In genomic region chr1:29547300-29547699, GRCh38 we compare ENCODE assay signal across 25 cellular contexts.
A peak's percentile ranks its signal among the peaks of the same experiment; 100 is the strongest.
DNase-seq lines count a peak whose midpoint lies in the region; ATAC-seq, FAIRE-seq and TF ChIP-seq lines count a peak whose summit lies in the region.
"Had no signal": no experiment of that assay in that cellular context is flagged by ENCODE, and none has a peak within 500 bp of the region (broad histone marks: within the 10 kb centered on the region; RNA-seq: fewer than 3 reads in every experiment).

No MANE protein-coding gene starts in this region.

- H3K9me3 ChIP-seq in HepG2 (ENCODE audit: low read length): no peaks in the 10 kb centered on the region
- no peaks in the 10 kb centered on the region for H3K9me3 ChIP-seq in right lobe of liver
- H3K9me3 ChIP-seq in suprapubic skin: no peaks in the 10 kb centered on the region
- H3K9me3 ChIP-seq in vagina: no peaks in the 10 kb centered on the region
- H3K9me3 ChIP-seq: A549; BE2C; BLaER1 treated with 17β-estradiol and CSF1 and Interleukin-3, amounts not matched to agents 10 nM and 100 nM had no signal

- no peaks in the 10 kb centered on the region for H3K79me2 ChIP-seq in HepG2 (ENCODE audit: insufficient read depth, low read length)

- CTCF ChIA-PET in HepG2 (lab: Yijun Ruan, JAX; ENCODE audit: low intra/inter-chr PET ratio, low total read pairs): no interaction called here

- 31% methylated on average over 5 of the region's 5 CpGs for WGBS in HepG2 (ENCODE audit: low lambda C conversion rate)
- 75% methylated on average over 1 of the region's 5 CpGs for WGBS in right lobe of liver (ENCODE audit: insufficient coverage, low coverage, low lambda C conversion rate, missing lambda C conversion rate)
- whole genome bisulfite sequencing in suprapubic skin: 89% methylated on average over 4 of the region's 5 CpGs

- TF ChIP-seq CTCF in HepG2 (CRISPR knock-in tag; IDR thresholded peaks at IDR 0.05) (no peak), right lobe of liver (IDR thresholded peaks at IDR 0.05) (no peak), suprapubic skin (IDR thresholded peaks at IDR 0.05) (no peak), chondrocyte (IDR thresholded peaks at IDR 0.05) (no peak), vagina (IDR thresholded peaks at IDR 0.05) (no peak)

- TF ChIP-seq POLR2A in HepG2 (IDR thresholded peaks at IDR 0.05; ENCODE audit: insufficient read depth in 1 of 2, low read depth in 2 of 2, low read length in 2 of 2) (no peak), right lobe of liver (IDR thresholded peaks at IDR 0.05) (no peak), suprapubic skin (IDR thresholded peaks at IDR 0.05) (no peak), vagina (IDR thresholded peaks at IDR 0.05) (no peak)

- no peak for FAIRE-seq in HepG2 (lab: Jason Lieb, UNC)
- FAIRE-seq: A549, GM12891, H1 had no signal

- H3K9me3 Mint-ChIP-seq in chondrocyte (ENCODE audit: low read depth): no peaks in the 10 kb centered on the region
- H3K9me3 Mint-ChIP-seq: CD4-positive, alpha-beta T cell; CD8-positive, alpha-beta memory T cell had no signal

- no TSS peak for BruUV-seq in HepG2 (replicated peaks; lab: Mats Ljungman, UMichigan)

- no peak for TF ChIP-seq RAD21 in HepG2 (CRISPR knock-in tag; IDR thresholded peaks at IDR 0.05)

- TF ChIP-seq EP300 in HepG2 (IDR thresholded peaks at IDR 0.05; ENCODE audit: low read depth in 2 of 2, low read length in 2 of 2): no peak
- TF ChIP-seq EP300 in HepG2 (CRISPR knock-in tag; IDR thresholded peaks at IDR 0.05; ENCODE audit: borderline replicate concordance): no peak
- no peak for TF ChIP-seq EP300 in suprapubic skin (IDR thresholded peaks at IDR 0.05)

- H3K36me3 ChIP-seq in HepG2 (replicated peaks in 1 of 2; ENCODE audit: control insufficient read depth in 1 of 2, insufficient read depth in 2 of 2, low read length in 2 of 2): no peaks in the 10 kb centered on the region
- no peaks in the 10 kb centered on the region for H3K36me3 ChIP-seq in right lobe of liver
- H3K36me3 ChIP-seq in suprapubic skin: no peaks in the 10 kb centered on the region
- H3K36me3 ChIP-seq in vagina: no peaks in the 10 kb centered on the region
- H3K36me3 ChIP-seq: BE2C; BLaER1 treated with 17β-estradiol and CSF1 and Interleukin-3, amounts not matched to agents 10 nM and 100 nM had no signal

- no peaks in the 10 kb centered on the region for H3K4me1 ChIP-seq in HepG2 (ENCODE audit: insufficient read depth, low read length)
- no peaks in the 10 kb centered on the region for H3K4me1 ChIP-seq in right lobe of liver
- H3K4me1 ChIP-seq in suprapubic skin: no peaks in the 10 kb centered on the region
- H3K4me1 ChIP-seq in vagina: no peaks in the 10 kb centered on the region
- H3K4me1 ChIP-seq: A549, BE2C had no signal

- POLR2A ChIA-PET in HepG2 (lab: Yijun Ruan, JAX): no interaction called here

- no peaks in the 10 kb centered on the region for H3K36me3 Mint-ChIP-seq in chondrocyte (ENCODE audit: low read depth)
- H3K36me3 Mint-ChIP-seq: CD14-positive monocyte; CD8-positive, alpha-beta memory T cell had no signal

- ATAC-seq in HepG2 (no peak), right lobe of liver (no peak)
- ATAC-seq: A549 had no signal

- H4K20me1 ChIP-seq in HepG2 (ENCODE audit: insufficient read depth, low read length): no peaks in the 10 kb centered on the region
- H4K20me1 ChIP-seq: BLaER1 treated with 17β-estradiol and CSF1 and Interleukin-3, amounts not matched to agents 10 nM and 100 nM had no signal

- H3K27me3 Mint-ChIP-seq in chondrocyte (ENCODE audit: low read depth): peaks cover 12% of the 10 kb centered on the region
- H3K27me3 Mint-ChIP-seq: CD4-positive, alpha-beta T cell had no signal

- no peak overlapping the region for H3K9ac ChIP-seq in HepG2 (ENCODE audit: insufficient read depth, low read depth, low read length)
- H3K9ac ChIP-seq: BLaER1 treated with 17β-estradiol and CSF1 and Interleukin-3, amounts not matched to agents 10 nM and 100 nM; GM23248 had no signal

- H3K4me1 Mint-ChIP-seq in chondrocyte (ENCODE audit: low read depth): no peaks in the 10 kb centered on the region
- H3K4me1 Mint-ChIP-seq: CD14-positive monocyte; CD8-positive, alpha-beta memory T cell had no signal

- no peak overlapping the region for H3K4me3 Mint-ChIP-seq in chondrocyte (ENCODE audit: unreplicated experiment)
- H3K4me3 Mint-ChIP-seq: CD14-positive monocyte; CD4-positive, alpha-beta T cell; CD8-positive, alpha-beta memory T cell had no signal

- no peaks in the 10 kb centered on the region; a peak in 1 of 5 replicates for H3K27me3 ChIP-seq in HepG2 (ENCODE audit: control insufficient read depth in 1 of 2, insufficient read depth in 2 of 2, low read length in 2 of 2)
- H3K27me3 ChIP-seq in right lobe of liver: no peaks in the 10 kb centered on the region
- H3K27me3 ChIP-seq in suprapubic skin: peaks cover 11% of the 10 kb centered on the region
- no peaks in the 10 kb centered on the region for H3K27me3 ChIP-seq in vagina
- H3K27me3 ChIP-seq: BE2C; BLaER1 treated with 17β-estradiol and CSF1 and Interleukin-3, amounts not matched to agents 10 nM and 100 nM had no signal

- no peak overlapping the region for H2AFZ ChIP-seq in HepG2 (ENCODE audit: low read length)
- H2AFZ ChIP-seq: GM23248 had no signal

- in situ Hi-C loops in HepG2 (cut with HindIII; ENCODE audit: extremely low pct_ligation_motif_present, low pct_unique_long_range_greater_than_20kb): no loop called here

- H3K4me3 ChIP-seq in HepG2 (replicated peaks in 1 of 3; ENCODE audit: insufficient read depth in 1 of 3, low read depth in 2 of 3, low read length in 3 of 3): no peak overlapping the region
- H3K4me3 ChIP-seq in right lobe of liver: no peak overlapping the region
- no peak overlapping the region for H3K4me3 ChIP-seq in suprapubic skin
- no peak overlapping the region for H3K4me3 ChIP-seq in vagina
- H3K4me3 ChIP-seq: A549; BLaER1 treated with 17β-estradiol and CSF1 and Interleukin-3, amounts not matched to agents 10 nM and 100 nM; GM23248 had no signal

- no peak overlapping the region for H3K4me2 ChIP-seq in HepG2 (ENCODE audit: low read depth, low read length)
- H3K4me2 ChIP-seq: A549 had no signal

- DNase-seq in HepG2 (ENCODE audit: low spot score): no peak
- no peak for DNase-seq in right lobe of liver
- peak; percentile 20 for DNase-seq in ecto neural progenitor cell (ENCODE audit: low spot score)
- peak; percentile 11 to 20 for DNase-seq in suprapubic skin (ENCODE audit: low spot score in 2 of 2)
- DNase-seq in chondrocyte (ENCODE audit: low spot score): no peak
- no peak for DNase-seq in caudate nucleus (lab: John Stamatoyannopoulos, UW)
- DNase-seq in vagina (ENCODE audit: extremely low spot score in 2 of 2): no peak
- DNase-seq: 8988T; ACHN; AML-193; BE2C; Calu3; CD4-positive, alpha-beta T cell; CD8-positive, alpha-beta memory T cell; DMS53; DMS79 treated with DMSO at 0.1 percent for 48 hours; GF-D8; GM23248; H7; HCEC 1CT had no signal

- intact Hi-C loops in HepG2 (cut with micrococcal nuclease; ENCODE audit: unreplicated experiment): no loop called here
- intact Hi-C loops in right lobe of liver (cut with DNase I): no loop called here
- intact Hi-C loops in vagina (cut with DNase I): no loop called here

- H3K27ac Mint-ChIP-seq in chondrocyte (ENCODE audit: unreplicated experiment): no peak overlapping the region
- H3K27ac Mint-ChIP-seq: CD14-positive monocyte; CD4-positive, alpha-beta T cell; CD8-positive, alpha-beta memory T cell had no signal

- no peak overlapping the region for H3K27ac ChIP-seq in HepG2 (ENCODE audit: extremely low read length, insufficient read depth, low read length)
- H3K27ac ChIP-seq in right lobe of liver: no peak overlapping the region
- no peak overlapping the region for H3K27ac ChIP-seq in suprapubic skin
- no peak overlapping the region for H3K27ac ChIP-seq in caudate nucleus (ENCODE audit: low read depth, low read length)
- H3K27ac ChIP-seq in vagina: no peak overlapping the region
- H3K27ac ChIP-seq: A549; BLaER1 treated with 17β-estradiol and CSF1 and Interleukin-3, amounts not matched to agents 10 nM and 100 nM; GM23248 had no signal

TF ChIP-seq in HepG2, 621 proteins besides CTCF, POLR2A, EP300 and RAD21:
- no peak for TF ChIP-seq SP2 (CRISPR knock-in tag; IDR thresholded peaks at IDR 0.05)
- peak; percentile 61; the same call in 1 of the 2 replicates for TF ChIP-seq ZNF629 (CRISPR knock-in tag; conservative IDR thresholded peaks at IDR 0.05)
- TF ChIP-seq ZNF331 (CRISPR knock-in tag; IDR thresholded peaks at IDR 0.05): no peak

Comparison
In these comparisons a context has a peak if more than half of its experiments do, and no peak if none do; other contexts are left out.
1. DNase-seq: peak in ecto neural progenitor cell (single experiment) and suprapubic skin (2 of 2); none in HepG2 (single experiment), right lobe of liver (0 of 3), chondrocyte (single experiment), caudate nucleus (0 of 61) and vagina (0 of 2).